ENCODE assay signal across 19 cellular contexts in the genomic region with DNA sequence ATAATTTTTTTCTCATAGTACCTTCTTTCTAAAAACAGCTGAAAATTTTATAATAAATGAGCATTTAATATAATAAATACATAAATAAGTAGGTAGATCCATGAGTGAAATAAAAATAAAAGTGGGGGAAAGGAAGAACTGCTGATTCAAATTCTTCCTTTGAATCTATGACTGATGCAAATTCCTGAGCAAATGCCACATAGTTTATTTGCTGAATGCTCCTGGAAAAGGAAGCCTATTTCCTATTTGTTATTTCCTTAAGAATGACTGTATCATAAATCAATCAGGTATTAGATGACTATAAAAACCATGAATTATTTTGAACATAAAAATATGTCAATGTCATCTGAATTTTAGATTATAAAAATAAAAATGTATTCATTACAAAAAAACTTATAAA. TPM values are rescaled to one million over a fixed set of nuclear protein-coding genes. Genes with fewer than 3 reads are reported as not detected.
DNase-seq lines count a peak whose midpoint lies in the region; ATAC-seq, FAIRE-seq and TF ChIP-seq lines count a peak whose summit lies in the region.
"Had no signal": no experiment of that assay in that cellular context is flagged by ENCODE, and none has a peak within 500 bp of the region (broad histone marks: within the 10 kb centered on the region; RNA-seq: fewer than 3 reads in every experiment).

No MANE protein-coding gene starts in this region.

- peaks cover 4% of the 10 kb centered on the region for H3K9me3 ChIP-seq in RWPE2 (ENCODE audit: severe bottlenecking)
- no peaks in the 10 kb centered on the region for H3K9me3 ChIP-seq in skeletal muscle satellite cell (replicated peaks; ENCODE audit: low read length)
- H3K9me3 ChIP-seq: prostate gland had no signal

- DNase-seq in RWPE2 (ENCODE audit: low spot score) = no peak
- peak; percentile 50 for DNase-seq in fibroblast of peridontal ligament (ENCODE audit: extremely low read depth)
- no peak for DNase-seq in D721Med (ENCODE audit: insufficient read length, low spot score)
- DNase-seq in dedifferentiated amniotic fluid mesenchymal stem cell (ENCODE audit: extremely low spot score) = no peak
- DNase-seq: activated gamma-delta T cell, anterior cingulate cortex, NCI-H1930, NCI-H510A treated with DMSO at 0.1 percent for 48 hours, SIG-M5, spleen had no signal

- H3K4me1 ChIP-seq in RWPE2 (ENCODE audit: insufficient read depth, poor library complexity, severe bottlenecking) = peaks cover 10% of the 10 kb centered on the region
- H3K4me1 ChIP-seq in skeletal muscle satellite cell (ENCODE audit: control insufficient read depth, insufficient read depth, low read length) = peaks cover 21% of the 10 kb centered on the region
- H3K4me1 ChIP-seq: prostate gland had no signal

- no peak overlapping the region for H3K9ac ChIP-seq in skeletal muscle satellite cell (ENCODE audit: low read depth, low read length)

- ATAC-seq in RWPE2 (ENCODE audit: low read depth) (peak; percentile 68), GM19023 (IDR thresholded peaks at IDR 0.05; ENCODE audit: unreplicated experiment) (no peak)
- ATAC-seq: activated CD4-positive, CD25-positive, alpha-beta regulatory T cell treated with anti-CD3 and anti-CD28 coated beads, Interleukin-2, amount 50 U/mL, for 24 hours had no signal

- peak; percentile 54 for FAIRE-seq in G401.6 (lab: Jason Lieb, UNC)
- FAIRE-seq in D721Med (lab: Jason Lieb, UNC) = no peak
- FAIRE-seq: GM19239 had no signal

- H3K4me3 ChIP-seq in RWPE2 (ENCODE audit: severe bottlenecking) (no peak overlapping the region), skeletal muscle satellite cell (ENCODE audit: low read length) (no peak overlapping the region)
- H3K4me3 ChIP-seq: prostate gland, spleen had no signal

- H3K36me3 ChIP-seq in RWPE2 (ENCODE audit: low read depth) = peaks cover 3% of the 10 kb centered on the region; the same call in 1 of the 2 replicates
- H3K36me3 ChIP-seq in skeletal muscle satellite cell (ENCODE audit: insufficient read depth, low read length) = no peaks in the 10 kb centered on the region
- H3K36me3 ChIP-seq: prostate gland, spleen had no signal

- peak overlapping the region; percentile 18 for H3K4me2 ChIP-seq in skeletal muscle satellite cell (ENCODE audit: low read length)

- TF ChIP-seq CTCF in RWPE2 (IDR thresholded peaks at IDR 0.05; ENCODE audit: poor library complexity, severe bottlenecking) = no peak
- no peak for TF ChIP-seq CTCF in D721Med (IDR thresholded peaks at IDR 0.05; ENCODE audit: insufficient read depth, missing control alignments)

- H3K27me3 ChIP-seq in RWPE2 (ENCODE audit: insufficient read depth, poor library complexity, severe bottlenecking) (no peaks in the 10 kb centered on the region), skeletal muscle satellite cell (ENCODE audit: control insufficient read depth, insufficient read depth, low read length) (no peaks in the 10 kb centered on the region)
- H3K27me3 ChIP-seq: spleen had no signal

- H3K27ac ChIP-seq in RWPE2 (ENCODE audit: poor library complexity, severe bottlenecking) = peak overlapping the region; percentile 24
- H3K27ac ChIP-seq: C4-2B, prostate gland, spleen had no signal

RNA-seq across cellular contexts. Expression of a gene that starts 16.6 kb away (rescaled TPM):
- 32.8 and 38.5 TPM in 2 replicates for total RNA-seq in skeletal muscle satellite cell (2012; rRNA removed)

RNA-seq across cellular contexts. Expression of a gene that starts 49.4 kb away (rescaled TPM):
- total RNA-seq in skeletal muscle satellite cell (2012; rRNA removed) = not detected in 2 replicates
- total RNA-seq: mesenteric fat pad, prostate gland, spleen, temporal lobe had no signal
